1 cellular context compared by ENCODE assay signal in genomic region chr16:68658258-68658973, GRCh38.
TF ChIP-seq lines count a peak whose summit lies in the region.

No MANE protein-coding gene starts in this region.

TF ChIP-seq in HEK293, 187 proteins besides CTCF, POLR2A, EP300 and RAD21 (continued from another document):
- TF ChIP-seq, protein P1, sequence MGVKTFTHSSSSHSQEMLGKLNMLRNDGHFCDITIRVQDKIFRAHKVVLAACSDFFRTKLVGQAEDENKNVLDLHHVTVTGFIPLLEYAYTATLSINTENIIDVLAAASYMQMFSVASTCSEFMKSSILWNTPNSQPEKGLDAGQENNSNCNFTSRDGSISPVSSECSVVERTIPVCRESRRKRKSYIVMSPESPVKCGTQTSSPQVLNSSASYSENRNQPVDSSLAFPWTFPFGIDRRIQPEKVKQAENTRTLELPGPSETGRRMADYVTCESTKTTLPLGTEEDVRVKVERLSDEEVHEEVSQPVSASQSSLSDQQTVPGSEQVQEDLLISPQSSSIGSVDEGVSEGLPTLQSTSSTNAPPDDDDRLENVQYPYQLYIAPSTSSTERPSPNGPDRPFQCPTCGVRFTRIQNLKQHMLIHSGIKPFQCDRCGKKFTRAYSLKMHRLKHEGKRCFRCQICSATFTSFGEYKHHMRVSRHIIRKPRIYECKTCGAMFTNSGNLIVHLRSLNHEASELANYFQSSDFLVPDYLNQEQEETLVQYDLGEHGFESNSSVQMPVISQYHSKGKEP (tag by site-specific recombination; IDR thresholded peaks at IDR 0.05) = peak; percentile 61; the same call in 1 of the 2 replicates
- TF ChIP-seq, protein P2, sequence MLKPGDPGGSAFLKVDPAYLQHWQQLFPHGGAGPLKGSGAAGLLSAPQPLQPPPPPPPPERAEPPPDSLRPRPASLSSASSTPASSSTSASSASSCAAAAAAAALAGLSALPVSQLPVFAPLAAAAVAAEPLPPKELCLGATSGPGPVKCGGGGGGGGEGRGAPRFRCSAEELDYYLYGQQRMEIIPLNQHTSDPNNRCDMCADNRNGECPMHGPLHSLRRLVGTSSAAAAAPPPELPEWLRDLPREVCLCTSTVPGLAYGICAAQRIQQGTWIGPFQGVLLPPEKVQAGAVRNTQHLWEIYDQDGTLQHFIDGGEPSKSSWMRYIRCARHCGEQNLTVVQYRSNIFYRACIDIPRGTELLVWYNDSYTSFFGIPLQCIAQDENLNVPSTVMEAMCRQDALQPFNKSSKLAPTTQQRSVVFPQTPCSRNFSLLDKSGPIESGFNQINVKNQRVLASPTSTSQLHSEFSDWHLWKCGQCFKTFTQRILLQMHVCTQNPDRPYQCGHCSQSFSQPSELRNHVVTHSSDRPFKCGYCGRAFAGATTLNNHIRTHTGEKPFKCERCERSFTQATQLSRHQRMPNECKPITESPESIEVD (tag by site-specific recombination; IDR thresholded peaks at IDR 0.05) = peak; percentile 75
- no peak for TF ChIP-seq ZNF24 (tag by site-specific recombination; IDR thresholded peaks at IDR 0.05)
- peak; percentile 63 for TF ChIP-seq GLIS1 (tag by site-specific recombination; IDR thresholded peaks at IDR 0.05)
- TF ChIP-seq ZNF792 (tag by site-specific recombination; IDR thresholded peaks at IDR 0.05) = 0 out of 2 replicates have a peak, but pooled peaks have one; percentile 17
- peak; percentile 15; the same call in 1 of the 2 replicates for TF ChIP-seq FEZF1 (tag by site-specific recombination; IDR thresholded peaks at IDR 0.05)
- no peak for TF ChIP-seq ZNF544 (tag by site-specific recombination; IDR thresholded peaks at IDR 0.05)
- TF ChIP-seq ZNF843 (tag by site-specific recombination; IDR thresholded peaks at IDR 0.05) = 0 out of 2 replicates have a peak, but pooled peaks have one; percentile 47
- TF ChIP-seq, protein P3, sequence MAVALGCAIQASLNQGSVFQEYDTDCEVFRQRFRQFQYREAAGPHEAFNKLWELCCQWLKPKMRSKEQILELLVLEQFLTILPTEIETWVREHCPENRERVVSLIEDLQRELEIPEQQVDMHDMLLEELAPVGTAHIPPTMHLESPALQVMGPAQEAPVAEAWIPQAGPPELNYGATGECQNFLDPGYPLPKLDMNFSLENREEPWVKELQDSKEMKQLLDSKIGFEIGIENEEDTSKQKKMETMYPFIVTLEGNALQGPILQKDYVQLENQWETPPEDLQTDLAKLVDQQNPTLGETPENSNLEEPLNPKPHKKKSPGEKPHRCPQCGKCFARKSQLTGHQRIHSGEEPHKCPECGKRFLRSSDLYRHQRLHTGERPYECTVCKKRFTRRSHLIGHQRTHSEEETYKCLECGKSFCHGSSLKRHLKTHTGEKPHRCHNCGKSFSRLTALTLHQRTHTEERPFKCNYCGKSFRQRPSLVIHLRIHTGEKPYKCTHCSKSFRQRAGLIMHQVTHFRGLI (tag by site-specific recombination; IDR thresholded peaks at IDR 0.05) = 0 out of 2 replicates have a peak, but pooled peaks have one; percentile 26
- TF ChIP-seq WT1 (tag by site-specific recombination; IDR thresholded peaks at IDR 0.05) = peak; percentile 90
- peak; percentile 40; the same call in 1 of the 2 replicates for TF ChIP-seq ZXDB (tag by site-specific recombination; IDR thresholded peaks at IDR 0.05)
- TF ChIP-seq ZNF660 (tag by site-specific recombination; IDR thresholded peaks at IDR 0.05) = no peak
- TF ChIP-seq MZF1 (tag by site-specific recombination; IDR thresholded peaks at IDR 0.05; ENCODE audit: borderline replicate concordance) = peak; percentile 81
- TF ChIP-seq IKZF3 (tag by site-specific recombination; IDR thresholded peaks at IDR 0.05) = 0 out of 2 replicates have a peak, but pooled peaks have one; percentile 25
- TF ChIP-seq ZBTB20 (tag by site-specific recombination; IDR thresholded peaks at IDR 0.05) = no peak
- peak; percentile 93 for TF ChIP-seq OSR2 (tag by site-specific recombination; IDR thresholded peaks at IDR 0.05)
- TF ChIP-seq INSM2 (tag by site-specific recombination; IDR thresholded peaks at IDR 0.05) = peak; percentile 69; the same call in 1 of the 2 replicates
- TF ChIP-seq ZNF335 (tag by site-specific recombination; conservative IDR thresholded peaks at IDR 0.05) = peak; percentile 30
- no peak for TF ChIP-seq ZNF510 (tag by site-specific recombination; IDR thresholded peaks at IDR 0.05; ENCODE audit: insufficient replicate concordance)
- no peak for TF ChIP-seq ZNF621 (tag by site-specific recombination; IDR thresholded peaks at IDR 0.05)
- TF ChIP-seq ZNF37A (tag by site-specific recombination; IDR thresholded peaks at IDR 0.05) = no peak
- TF ChIP-seq ZSCAN23 (tag by site-specific recombination; IDR thresholded peaks at IDR 0.05) = no peak
